Comparison of ENCODE assay signal across 8 cellular contexts in the genomic region with DNA sequence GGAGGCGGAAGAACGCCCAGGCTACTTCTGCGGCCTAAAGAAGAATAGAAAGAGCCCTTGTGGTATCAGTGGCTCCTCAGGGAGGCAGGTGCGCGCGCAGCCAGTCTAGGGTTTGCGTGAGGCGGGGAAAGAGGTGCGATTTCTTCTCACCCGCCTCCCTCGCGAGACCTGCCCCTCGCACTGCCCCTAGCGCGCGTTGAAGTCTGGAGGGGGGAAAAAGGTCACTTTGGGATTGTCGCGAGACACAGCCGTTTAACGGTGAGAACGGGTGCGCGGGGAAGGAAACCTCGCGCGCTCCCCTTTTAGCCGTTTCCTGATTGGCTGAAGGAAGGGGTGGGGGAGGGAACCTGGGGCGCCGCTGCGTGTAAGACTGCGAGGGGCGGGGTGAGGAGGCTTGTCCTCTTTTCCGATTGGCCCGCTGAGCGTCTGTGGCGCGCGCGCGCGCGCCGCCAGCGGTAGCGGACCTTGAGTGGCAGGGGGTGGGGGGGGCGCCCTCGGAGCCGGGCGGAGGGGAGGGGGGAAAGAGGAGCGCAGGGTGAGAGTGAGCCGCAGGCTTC. TPM values are rescaled to one million over a fixed set of nuclear protein-coding genes. Genes with fewer than 3 reads are reported as not detected.
DNase-seq lines count a peak whose midpoint lies in the region; ATAC-seq and TF ChIP-seq lines count a peak whose summit lies in the region.

A gene with protein sequence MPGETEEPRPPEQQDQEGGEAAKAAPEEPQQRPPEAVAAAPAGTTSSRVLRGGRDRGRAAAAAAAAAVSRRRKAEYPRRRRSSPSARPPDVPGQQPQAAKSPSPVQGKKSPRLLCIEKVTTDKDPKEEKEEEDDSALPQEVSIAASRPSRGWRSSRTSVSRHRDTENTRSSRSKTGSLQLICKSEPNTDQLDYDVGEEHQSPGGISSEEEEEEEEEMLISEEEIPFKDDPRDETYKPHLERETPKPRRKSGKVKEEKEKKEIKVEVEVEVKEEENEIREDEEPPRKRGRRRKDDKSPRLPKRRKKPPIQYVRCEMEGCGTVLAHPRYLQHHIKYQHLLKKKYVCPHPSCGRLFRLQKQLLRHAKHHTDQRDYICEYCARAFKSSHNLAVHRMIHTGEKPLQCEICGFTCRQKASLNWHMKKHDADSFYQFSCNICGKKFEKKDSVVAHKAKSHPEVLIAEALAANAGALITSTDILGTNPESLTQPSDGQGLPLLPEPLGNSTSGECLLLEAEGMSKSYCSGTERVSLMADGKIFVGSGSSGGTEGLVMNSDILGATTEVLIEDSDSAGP (plus strand): TSS at position 429 of the 557 bp plus-strand sequence. CDS start 219 bp downstream, outside the sequence.

- no peaks in the 10 kb centered on the region for H3K9me3 Mint-ChIP-seq in activated naive CD8-positive, alpha-beta T cell treated with anti-CD3 and anti-CD28 coated beads, Interleukin-2, amount 50 U/mL, for 24 hours

- H3K4me3 ChIP-seq in ovary, result peak within 1 kb of the TSS; percentile 95
- peak within 1 kb of the TSS; percentile 95 for H3K4me3 ChIP-seq in thymus (ENCODE audit: low read length)

- no peaks in the 10 kb centered on the region for H3K36me3 ChIP-seq in ovary
- H3K36me3 ChIP-seq in thymus (ENCODE audit: control insufficient read depth, insufficient read depth), result no peaks in the 10 kb centered on the region

- peak within 1 kb of the TSS; percentile 100 for H3K27ac Mint-ChIP-seq in activated naive CD8-positive, alpha-beta T cell treated with anti-CD3 and anti-CD28 coated beads, Interleukin-2, amount 50 U/mL, for 24 hours

- ATAC-seq in HG02759 (IDR thresholded peaks at IDR 0.05; ENCODE audit: unreplicated experiment) (peak; percentile 50), Right ventricle myocardium superior (ENCODE audit: poor library complexity) (peak; percentile 84)
- ATAC-seq in activated naive CD8-positive, alpha-beta T cell treated with anti-CD3 and anti-CD28 coated beads, Interleukin-2, amount 50 U/mL, for 24 hours, result peak; percentile 27

- peak within 1 kb of the TSS; percentile 90 for H3K4me3 Mint-ChIP-seq in activated naive CD8-positive, alpha-beta T cell treated with anti-CD3 and anti-CD28 coated beads, Interleukin-2, amount 50 U/mL, for 24 hours

- intact Hi-C loops in Right ventricle myocardium superior (cut with DNase I) (loop anchor here (10.0 kb wide), 1 partner anchor 96 kb away; no protein-coding TSS in a partner anchor), ovary (cut with DNase I) (loop anchor here in 1 of 4 donors (5.0 kb wide), 1 partner anchor 1151 kb away; a partner anchor contains a TSS)

- DNase-seq in GM10266 (ENCODE audit: extremely low spot score) (peak; percentile 90), NCI-H1436 treated with DMSO at 0.1 percent for 48 hours (lab: John Stamatoyannopoulos, UW) (peak; percentile 91), T follicular helper cell (ENCODE audit: low read depth) (peak; percentile 96), Right ventricle myocardium superior (peak; percentile 99), ovary (peak; percentile 97 to 99 (median 98))
- DNase-seq in activated naive CD8-positive, alpha-beta T cell treated with anti-CD3 and anti-CD28 coated beads, Interleukin-2, amount 50 U/mL, for 24 hours, result peak; percentile 94

- TF ChIP-seq CTCF in GM10266 (IDR thresholded peaks at IDR 0.05; ENCODE audit: control insufficient read depth, insufficient read depth, low read depth, missing control alignments) (no peak), ovary (IDR thresholded peaks at IDR 0.05) (peak in 1 of 3 donors; percentile 23)

- TF ChIP-seq EP300 in ovary (IDR thresholded peaks at IDR 0.05), result no peak

- peaks cover 7% of the 10 kb centered on the region for H3K4me1 ChIP-seq in ovary (ENCODE audit: insufficient read depth)
- peaks cover 19% of the 10 kb centered on the region for H3K4me1 ChIP-seq in thymus (ENCODE audit: control insufficient read depth, insufficient read depth, low read length)

- H3K27me3 Mint-ChIP-seq in activated naive CD8-positive, alpha-beta T cell treated with anti-CD3 and anti-CD28 coated beads, Interleukin-2, amount 50 U/mL, for 24 hours, result peaks cover 3% of the 10 kb centered on the region

- H3K27me3 ChIP-seq in ovary, result no peaks in the 10 kb centered on the region
- H3K27me3 ChIP-seq in thymus (ENCODE audit: control insufficient read depth, insufficient read depth), result no peaks in the 10 kb centered on the region

- peak; percentile 89 for TF ChIP-seq POLR2A in ovary (IDR thresholded peaks at IDR 0.05)

- H3K27ac ChIP-seq in ovary, result peak within 1 kb of the TSS; percentile 99 to 100
- peak within 1 kb of the TSS; percentile 100 for H3K27ac ChIP-seq in thymus (ENCODE audit: low read depth)

- H3K36me3 Mint-ChIP-seq in activated naive CD8-positive, alpha-beta T cell treated with anti-CD3 and anti-CD28 coated beads, Interleukin-2, amount 50 U/mL, for 24 hours (ENCODE audit: low read depth), result peaks cover 55% of the 10 kb centered on the region

- 0% methylated on average over 31 to 50 of the region's 51 CpGs for WGBS in ovary, 3 donors
- WGBS in thymus, result under 1% methylated on average over 51 of the region's 51 CpGs

- H3K9me3 ChIP-seq in ovary, result no peaks in the 10 kb centered on the region
- H3K9me3 ChIP-seq in thymus (ENCODE audit: control insufficient read depth), result no peaks in the 10 kb centered on the region

- H3K4me1 Mint-ChIP-seq in activated naive CD8-positive, alpha-beta T cell treated with anti-CD3 and anti-CD28 coated beads, Interleukin-2, amount 50 U/mL, for 24 hours, result peaks cover 81% of the 10 kb centered on the region

RNA-seq across cellular contexts. Expression of the gene that starts here (rescaled TPM):
- total RNA-seq in Right ventricle myocardium superior (57.3 TPM), ovary (10 to 100 TPM; 25.6 to 45.2 (median 39.5) TPM)
- polyA plus RNA-seq in ovary (10 to 100 TPM; 19.7 to 55.6 TPM), thymus (20.2 TPM)

Comparison
In these comparisons a context has a peak if more than half of its experiments do, and no peak if none do; other contexts are left out.
1. Peak in every context shown above with its lines: DNase-seq, ATAC-seq, H3K4me3 ChIP-seq and H3K27ac ChIP-seq.
2. ATAC-seq: peak in every context shown above with its lines; median percentile 84 in Right ventricle myocardium superior; 50 in HG02759; 27 in activated naive CD8-positive, alpha-beta T cell treated with anti-CD3 and anti-CD28 coated beads, Interleukin-2, amount 50 U/mL, for 24 hours.